Comparison of ENCODE assay signal across 17 cellular contexts in genomic region chr5:143186623-143187022, GRCh38.
A peak's percentile ranks its signal among the peaks of the same experiment; 100 is the strongest.
DNase-seq lines count a peak whose midpoint lies in the region; ATAC-seq, FAIRE-seq and TF ChIP-seq lines count a peak whose summit lies in the region.
"Had no signal": no experiment of that assay in that cellular context is flagged by ENCODE, and none has a peak within 500 bp of the region (broad histone marks: within the 10 kb centered on the region; RNA-seq: fewer than 3 reads in every experiment).

No MANE protein-coding gene starts in this region.

- no peak overlapping the region for H3K27ac ChIP-seq in RWPE1
- H3K27ac ChIP-seq: gastroesophageal sphincter, neural progenitor cell, sigmoid colon had no signal

- ATAC-seq in GM18498 (IDR thresholded peaks at IDR 0.05; ENCODE audit: unreplicated experiment): peak; percentile 26
- peak; percentile 20 for ATAC-seq in HG03565 (IDR thresholded peaks at IDR 0.05; ENCODE audit: unreplicated experiment)
- no peak for ATAC-seq in activated naive CD8-positive, alpha-beta T cell treated with anti-CD3 and anti-CD28 coated beads, Interleukin-2, amount 50 U/mL, for 24 hours
- ATAC-seq in HG03139 (IDR thresholded peaks at IDR 0.05; ENCODE audit: unreplicated experiment): no peak
- ATAC-seq: gastroesophageal sphincter had no signal

- POLR2A ChIA-PET in RWPE1 (lab: Yijun Ruan, JAX; ENCODE audit: low non-redundant PET): no interaction called here

- H3K36me3 Mint-ChIP-seq in activated naive CD8-positive, alpha-beta T cell treated with anti-CD3 and anti-CD28 coated beads, Interleukin-2, amount 50 U/mL, for 24 hours (ENCODE audit: low read depth): peaks cover 27% of the 10 kb centered on the region
- no peaks in the 10 kb centered on the region for H3K36me3 Mint-ChIP-seq in chondrocyte (ENCODE audit: low read depth)
- H3K36me3 Mint-ChIP-seq: neural progenitor cell had no signal

- no peaks in the 10 kb centered on the region for H3K27me3 Mint-ChIP-seq in activated naive CD8-positive, alpha-beta T cell treated with anti-CD3 and anti-CD28 coated beads, Interleukin-2, amount 50 U/mL, for 24 hours
- no peaks in the 10 kb centered on the region for H3K27me3 Mint-ChIP-seq in chondrocyte (ENCODE audit: low read depth)

- peak overlapping the region; percentile 42 for H3K27ac Mint-ChIP-seq in activated naive CD8-positive, alpha-beta T cell treated with anti-CD3 and anti-CD28 coated beads, Interleukin-2, amount 50 U/mL, for 24 hours
- no peak overlapping the region for H3K27ac Mint-ChIP-seq in chondrocyte (ENCODE audit: unreplicated experiment)
- H3K27ac Mint-ChIP-seq: neural progenitor cell had no signal

- no peak for TF ChIP-seq CTCF in RWPE1 (conservative IDR thresholded peaks at IDR 0.05; ENCODE audit: low read depth)
- TF ChIP-seq CTCF in chondrocyte (IDR thresholded peaks at IDR 0.05): no peak

- CTCF ChIA-PET in RWPE1 (lab: Yijun Ruan, JAX): interaction anchor here (0.7 to 0.9 kb wide), 2 partner anchors 35 to 156 kb away, joined by 3 to 7 read pairs; no protein-coding TSS in a partner anchor

- peaks cover 65% of the 10 kb centered on the region for H3K4me1 Mint-ChIP-seq in activated naive CD8-positive, alpha-beta T cell treated with anti-CD3 and anti-CD28 coated beads, Interleukin-2, amount 50 U/mL, for 24 hours
- H3K4me1 Mint-ChIP-seq in chondrocyte (ENCODE audit: low read depth): peaks cover 21% of the 10 kb centered on the region

- FAIRE-seq in GM19239 (lab: Jason Lieb, UNC): peak; percentile 64

- DNase-seq in GM19239 (ENCODE audit: insufficient read length, low spot score) (no peak), cerebellum (ENCODE audit: low spot score) (no peak), RWPE1 (ENCODE audit: low spot score) (no peak), chondrocyte (ENCODE audit: low spot score) (no peak)
- DNase-seq in activated naive CD8-positive, alpha-beta T cell treated with anti-CD3 and anti-CD28 coated beads, Interleukin-2, amount 50 U/mL, for 24 hours: no peak
- DNase-seq: activated CD4-positive, alpha-beta T cell treated with anti-CD3 and anti-CD28 coated beads, Interleukin-2, amount 50 U/mL, for 4 hours; mesenchymal stem cell; NCI-H1105 treated with DMSO at 0.1 percent for 48 hours; NCI-H446 treated with DMSO at 0.1 percent for 48 hours; sigmoid colon; stimulated activated naive CD4-positive, alpha-beta T cell treated with Interleukin-2 at 50 U/mL for 16 hours; T-helper 9 cell had no signal

- peaks cover 24% of the 10 kb centered on the region for H3K9me3 Mint-ChIP-seq in activated naive CD8-positive, alpha-beta T cell treated with anti-CD3 and anti-CD28 coated beads, Interleukin-2, amount 50 U/mL, for 24 hours
- H3K9me3 Mint-ChIP-seq in chondrocyte (ENCODE audit: low read depth): no peaks in the 10 kb centered on the region

- H3K4me3 Mint-ChIP-seq in activated naive CD8-positive, alpha-beta T cell treated with anti-CD3 and anti-CD28 coated beads, Interleukin-2, amount 50 U/mL, for 24 hours: no peak overlapping the region
- no peak overlapping the region for H3K4me3 Mint-ChIP-seq in chondrocyte (ENCODE audit: unreplicated experiment)
- H3K4me3 Mint-ChIP-seq: neural progenitor cell had no signal

Comparison
In these comparisons a context has a peak if more than half of its experiments do, and no peak if none do; other contexts are left out.
1. ATAC-seq: peak in GM18498 (single experiment) and HG03565 (single experiment); none in activated naive CD8-positive, alpha-beta T cell treated with anti-CD3 and anti-CD28 coated beads, Interleukin-2, amount 50 U/mL, for 24 hours (single experiment) and HG03139 (single experiment).